Comparison of ENCODE assay signal across 15 cellular contexts in genomic region chr5:35780236-35780635, GRCh38.
DNase-seq lines count a peak whose midpoint lies in the region; ATAC-seq and TF ChIP-seq lines count a peak whose summit lies in the region.
"Had no signal": no experiment of that assay in that cellular context is flagged by ENCODE, and none has a peak within 500 bp of the region (broad histone marks: within the 10 kb centered on the region; RNA-seq: fewer than 3 reads in every experiment).

No MANE protein-coding gene starts in this region.

- intact Hi-C loops in CD4-positive, alpha-beta T cell (cut with DNase I, micrococcal nuclease), result loop anchor here in 1 of 2 experiments (2.0 kb wide), 1 partner anchor 17 kb away; no protein-coding TSS in a partner anchor
- intact Hi-C loops in naive thymus-derived CD4-positive, alpha-beta T cell (cut with micrococcal nuclease), result loop anchor here (1.0 kb wide), 5 partner anchors 9 to 77 kb away; no protein-coding TSS in a partner anchor

- peak overlapping the region; percentile 67 for H3K4me3 Mint-ChIP-seq in CD4-positive, alpha-beta T cell
- H3K4me3 Mint-ChIP-seq in activated T-cell treated with anti-CD3 and anti-CD28 coated beads, Interleukin-2, amount 50 U/mL, for 72 hours, result peak overlapping the region; percentile 71 to 78
- peak overlapping the region; percentile 69 to 94 (median 79) for H3K4me3 Mint-ChIP-seq in naive thymus-derived CD4-positive, alpha-beta T cell
- H3K4me3 Mint-ChIP-seq: naive B cell had no signal

- peaks cover 54 to 59% of the 10 kb centered on the region in 2 donors for H3K4me1 ChIP-seq in naive thymus-derived CD4-positive, alpha-beta T cell (ENCODE audit: control insufficient read depth in 2 of 2, insufficient read depth in 2 of 2, low read length in 2 of 2)
- H3K4me1 ChIP-seq: foreskin keratinocyte had no signal

- peaks cover 78% of the 10 kb centered on the region for H3K4me1 Mint-ChIP-seq in CD4-positive, alpha-beta T cell (ENCODE audit: low read depth)
- peaks cover 86% of the 10 kb centered on the region for H3K4me1 Mint-ChIP-seq in activated T-cell treated with anti-CD3 and anti-CD28 coated beads, Interleukin-2, amount 50 U/mL, for 72 hours (ENCODE audit: low read depth)
- peaks cover 26 to 94% (median 77%) of the 10 kb centered on the region in 7 donors for H3K4me1 Mint-ChIP-seq in naive thymus-derived CD4-positive, alpha-beta T cell
- H3K4me1 Mint-ChIP-seq: naive B cell had no signal

- H3K27me3 Mint-ChIP-seq in CD4-positive, alpha-beta T cell, result no peaks in the 10 kb centered on the region
- no peaks in the 10 kb centered on the region for H3K27me3 Mint-ChIP-seq in activated T-cell treated with anti-CD3 and anti-CD28 coated beads, Interleukin-2, amount 50 U/mL, for 72 hours (ENCODE audit: low read depth)
- H3K27me3 Mint-ChIP-seq in naive thymus-derived CD4-positive, alpha-beta T cell, result no peaks in the 10 kb centered on the region
- H3K27me3 Mint-ChIP-seq: naive B cell had no signal

- no peaks in the 10 kb centered on the region for H3K9me3 ChIP-seq in CD4-positive, alpha-beta T cell (ENCODE audit: control insufficient read depth, low read length)
- H3K9me3 ChIP-seq in naive thymus-derived CD4-positive, alpha-beta T cell (ENCODE audit: control insufficient read depth in 2 of 3, low read length in 3 of 3), result no peaks in the 10 kb centered on the region

- no peaks in the 10 kb centered on the region for H3K36me3 ChIP-seq in naive thymus-derived CD4-positive, alpha-beta T cell (ENCODE audit: control insufficient read depth in 2 of 3, insufficient read depth in 3 of 3, low read length in 3 of 3)
- H3K36me3 ChIP-seq: cardiac muscle cell had no signal

- POLR2A ChIA-PET in CD4-positive, alpha-beta T cell (lab: Charles Lee), result interaction anchor here (0.7 to 11.8 kb wide), 24 partner anchors 9 to 144 kb away, joined by 3 to 384 read pairs (median 6); partner anchors contain the start of gene IL7R
- POLR2A ChIA-PET in naive thymus-derived CD4-positive, alpha-beta T cell (lab: Charles Lee), result interaction anchor here (0.6 to 31.0 kb wide), 24 partner anchors 11 to 143 kb away, joined by 3 to 979 read pairs (median 8); partner anchors contain the start of gene IL7R

- peak overlapping the region; percentile 4 for H3K4me3 ChIP-seq in naive thymus-derived CD4-positive, alpha-beta T cell (ENCODE audit: low read length)
- H3K4me3 ChIP-seq: cardiac muscle cell had no signal

- H3K27ac Mint-ChIP-seq in CD4-positive, alpha-beta T cell, result peak overlapping the region; percentile 90
- H3K27ac Mint-ChIP-seq in activated T-cell treated with anti-CD3 and anti-CD28 coated beads, Interleukin-2, amount 50 U/mL, for 72 hours, result peak overlapping the region; percentile 96
- peak overlapping the region; percentile 81 to 98 (median 90) for H3K27ac Mint-ChIP-seq in naive thymus-derived CD4-positive, alpha-beta T cell

- peak; percentile 18 to 46 (median 39) for DNase-seq in CD4-positive, alpha-beta T cell
- DNase-seq in T-helper 22 cell (ENCODE audit: low read depth) (peak; percentile 20), germinal center (ENCODE audit: low spot score) (no peak), AG20443 (ENCODE audit: low spot score) (no peak)
- DNase-seq in activated T-cell treated with anti-CD3 and anti-CD28 coated beads, Interleukin-2, amount 50 U/mL, for 72 hours, result peak; percentile 45
- DNase-seq in naive thymus-derived CD4-positive, alpha-beta T cell, result peak in 7 of 9 donors; percentile 51 to 79 (median 63)
- DNase-seq: DMS 273 treated with DMSO at 0.1 percent for 48 hours, foreskin keratinocyte, left ventricle myocardium superior, naive B cell, NCI-H1092 treated with DMSO at 0.1 percent for 48 hours had no signal

- CTCF ChIA-PET in CD4-positive, alpha-beta T cell (lab: Charles Lee), result interaction anchor here (1.2 to 8.2 kb wide), 6 partner anchors 23 to 162 kb away, joined by 3 to 79 read pairs (median 6); partner anchors contain the start of gene SPEF2
- CTCF ChIA-PET in naive thymus-derived CD4-positive, alpha-beta T cell (lab: Charles Lee), result interaction anchor here (0.8 to 7.5 kb wide), 16 partner anchors 24 to 146 kb away, joined by 3 to 128 read pairs (median 8); partner anchors contain the start of gene IL7R

- peak overlapping the region; percentile 58 for H3K27ac ChIP-seq in CD4-positive, alpha-beta T cell (ENCODE audit: low read depth, low read length)
- H3K27ac ChIP-seq in naive thymus-derived CD4-positive, alpha-beta T cell (ENCODE audit: low read depth, low read length), result peak overlapping the region; percentile 67
- H3K27ac ChIP-seq: cardiac muscle cell, foreskin keratinocyte, VCaP had no signal

- no peaks in the 10 kb centered on the region for H3K27me3 ChIP-seq in CD4-positive, alpha-beta T cell (ENCODE audit: control insufficient read depth, insufficient read depth, low read length)
- no peaks in the 10 kb centered on the region for H3K27me3 ChIP-seq in naive thymus-derived CD4-positive, alpha-beta T cell (ENCODE audit: control insufficient read depth in 2 of 2, insufficient read depth in 2 of 2, low read length in 2 of 2)
- H3K27me3 ChIP-seq: cardiac muscle cell, foreskin keratinocyte had no signal

- ATAC-seq in CD4-positive, alpha-beta T cell (ENCODE audit: poor library complexity), result peak; percentile 71
- peak; percentile 46 to 56 for ATAC-seq in activated T-cell treated with anti-CD3 and anti-CD28 coated beads, Interleukin-2, amount 50 U/mL, for 72 hours (replicated peaks in 1 of 2)
- peak; percentile 78 for ATAC-seq in naive thymus-derived CD4-positive, alpha-beta T cell
- ATAC-seq in GM19324 (IDR thresholded peaks at IDR 0.05; ENCODE audit: low FRiP score, unreplicated experiment), result no peak
- ATAC-seq in HG03039 (IDR thresholded peaks at IDR 0.05; ENCODE audit: unreplicated experiment), result no peak
- ATAC-seq: foreskin keratinocyte, left ventricle myocardium superior had no signal

- H3K36me3 Mint-ChIP-seq in CD4-positive, alpha-beta T cell (ENCODE audit: low read depth), result no peaks in the 10 kb centered on the region
- no peaks in the 10 kb centered on the region for H3K36me3 Mint-ChIP-seq in activated T-cell treated with anti-CD3 and anti-CD28 coated beads, Interleukin-2, amount 50 U/mL, for 72 hours (ENCODE audit: insufficient read depth in 2 of 2)
- H3K36me3 Mint-ChIP-seq in naive thymus-derived CD4-positive, alpha-beta T cell, result peaks cover 0 to 5% (median 0%) of the 10 kb centered on the region in 5 donors
- H3K36me3 Mint-ChIP-seq: naive B cell had no signal

- H3K9me3 Mint-ChIP-seq in CD4-positive, alpha-beta T cell, result no peaks in the 10 kb centered on the region
- no peaks in the 10 kb centered on the region for H3K9me3 Mint-ChIP-seq in activated T-cell treated with anti-CD3 and anti-CD28 coated beads, Interleukin-2, amount 50 U/mL, for 72 hours
- no peaks in the 10 kb centered on the region for H3K9me3 Mint-ChIP-seq in naive thymus-derived CD4-positive, alpha-beta T cell
- H3K9me3 Mint-ChIP-seq: naive B cell had no signal

- no peak for TF ChIP-seq CTCF in CD4-positive, alpha-beta T cell (IDR thresholded peaks at IDR 0.05)

Comparison
In these comparisons a context has a peak if more than half of its experiments do, and no peak if none do; other contexts are left out.
1. ATAC-seq: peak in CD4-positive, alpha-beta T cell (single experiment), activated T-cell treated with anti-CD3 and anti-CD28 coated beads, Interleukin-2, amount 50 U/mL, for 72 hours (2 of 2) and naive thymus-derived CD4-positive, alpha-beta T cell (single experiment); none in GM19324 (single experiment) and HG03039 (single experiment).
2. DNase-seq: peak in CD4-positive, alpha-beta T cell (10 of 10), T-helper 22 cell (single experiment), activated T-cell treated with anti-CD3 and anti-CD28 coated beads, Interleukin-2, amount 50 U/mL, for 72 hours (2 of 2) and naive thymus-derived CD4-positive, alpha-beta T cell (7 of 9); none in germinal center (single experiment) and AG20443 (single experiment).
3. Peak in every context shown above with its lines, with median percentiles within 50 percentile points of each other: H3K27ac Mint-ChIP-seq and H3K4me3 Mint-ChIP-seq.